8 cellular contexts compared by ENCODE assay signal in genomic region chr15:42275780-42276395, GRCh38. TPM values are rescaled to one million over a fixed set of nuclear protein-coding genes. Genes with fewer than 3 reads are reported as not detected.
DNase-seq lines count a peak whose midpoint lies in the region; ATAC-seq, FAIRE-seq and TF ChIP-seq lines count a peak whose summit lies in the region.

No MANE protein-coding gene starts in this region.

- H3K4me1 Mint-ChIP-seq in naive B cell, result peaks cover 37 to 42% (median 39%) of the 10 kb centered on the region in 3 donors

- H4K20me1 ChIP-seq in Loucy (ENCODE audit: insufficient read depth, low read length, poor library complexity, severe bottlenecking), result peaks cover 20% of the 10 kb centered on the region

- peaks cover 2% of the 10 kb centered on the region for H3K36me3 ChIP-seq in BJ (ENCODE audit: control insufficient read depth, insufficient read depth, low read length)
- no peaks in the 10 kb centered on the region for H3K36me3 ChIP-seq in Loucy (ENCODE audit: insufficient read depth, low read length)
- H3K36me3 ChIP-seq in bronchial epithelial cell (ENCODE audit: control insufficient read depth, insufficient read depth, low read length), result peaks cover 3% of the 10 kb centered on the region

- ATAC-seq in naive B cell (ENCODE audit: low read depth in 2 of 2) (no peak), GM21723 (IDR thresholded peaks at IDR 0.05; ENCODE audit: unreplicated experiment) (no peak), GM21619 (IDR thresholded peaks at IDR 0.05; ENCODE audit: unreplicated experiment) (no peak)

- FAIRE-seq in bronchial epithelial cell (lab: Jason Lieb, UNC), result no peak
- no peak for FAIRE-seq in GM12891 (lab: Jason Lieb, UNC)

- no peaks in the 10 kb centered on the region for H3K27me3 Mint-ChIP-seq in naive B cell

- POLR2A ChIA-PET in BJ (lab: Charles Lee), result interaction anchor here (0.6 kb wide), 1 partner anchor 199 kb away, joined by 3 read pairs; no protein-coding TSS in a partner anchor

- no peak for DNase-seq in BJ (ENCODE audit: low read depth)
- DNase-seq in bronchial epithelial cell (ENCODE audit: low read depth), result no peak
- no peak for DNase-seq in naive B cell
- no peak for DNase-seq in GM12891 (ENCODE audit: insufficient read length, low spot score)
- DNase-seq in SKM-1 treated with dmso at 0.1 percent for 144 hours (lab: John Stamatoyannopoulos, UW; ENCODE audit: unreplicated experiment), result no peak

- H3K4me3 Mint-ChIP-seq in naive B cell, result peak overlapping the region; percentile 57 to 90 (median 75)

- no peaks in the 10 kb centered on the region for H3F3A ChIP-seq in Loucy (ENCODE audit: low read depth)

- H3K4me3 ChIP-seq in BJ (ENCODE audit: low read depth, low read length) (peak overlapping the region; percentile 97), Loucy (ENCODE audit: low read length, poor library complexity, severe bottlenecking) (peak overlapping the region; percentile 88), bronchial epithelial cell (ENCODE audit: low read depth, low read length) (peak overlapping the region; percentile 48)

- peaks cover 33% of the 10 kb centered on the region for H3K79me2 ChIP-seq in Loucy (ENCODE audit: insufficient read depth, low read length)

- 0 out of 2 replicates have a peak overlapping the region, but pooled peaks have one; percentile 58 for H2AFZ ChIP-seq in Loucy (ENCODE audit: low read length)

- peak overlapping the region; percentile 92 for H3K9ac ChIP-seq in Loucy (ENCODE audit: low read depth, low read length, poor library complexity, severe bottlenecking)

- CTCF ChIA-PET in BJ (lab: Yijun Ruan, JAX), result no interaction called here

- no peaks in the 10 kb centered on the region for H3K9me3 ChIP-seq in Loucy (ENCODE audit: insufficient read depth, low read depth, low read length)

- H3K9me2 ChIP-seq in Loucy (replicated peaks; ENCODE audit: low read depth, low read length), result no peaks in the 10 kb centered on the region

- H3K27me3 ChIP-seq in BJ (ENCODE audit: control insufficient read depth, insufficient read depth, low read length), result no peaks in the 10 kb centered on the region
- H3K27me3 ChIP-seq in Loucy (ENCODE audit: insufficient read depth, low read length, poor library complexity, severe bottlenecking), result no peaks in the 10 kb centered on the region
- no peaks in the 10 kb centered on the region for H3K27me3 ChIP-seq in bronchial epithelial cell (ENCODE audit: control insufficient read depth, insufficient read depth, low read length)

- TF ChIP-seq POLR2A in GM12891 (IDR thresholded peaks at IDR 0.05; ENCODE audit: low read depth, low read length), result no peak

- H3K27ac Mint-ChIP-seq in naive B cell, result peak overlapping the region in 5 of 6 donors; percentile 2 to 96 (median 75)

- H3K36me3 Mint-ChIP-seq in naive B cell, result peaks cover 0 to 9% of the 10 kb centered on the region in 2 donors

- peaks cover 35% of the 10 kb centered on the region for H3K4me1 ChIP-seq in Loucy (ENCODE audit: insufficient read depth, low read length, poor library complexity, severe bottlenecking)

- no peak for TF ChIP-seq CTCF in BJ (IDR thresholded peaks at IDR 0.05; ENCODE audit: insufficient read depth, low read depth, low read length)
- no peak for TF ChIP-seq CTCF in Loucy (conservative IDR thresholded peaks at IDR 0.05; ENCODE audit: low read length)
- TF ChIP-seq CTCF in bronchial epithelial cell (IDR thresholded peaks at IDR 0.05; ENCODE audit: insufficient read depth, low read length, severe bottlenecking), result no peak

- no peaks in the 10 kb centered on the region for H3K9me3 Mint-ChIP-seq in naive B cell

- peak overlapping the region; percentile 90 for H3K4me2 ChIP-seq in Loucy (ENCODE audit: low read depth, low read length, poor library complexity, severe bottlenecking)

TF ChIP-seq in GM12891, 5 proteins besides CTCF, POLR2A, EP300 and RAD21:
- TF ChIP-seq POLR2AphosphoS5 (IDR thresholded peaks at IDR 0.05; ENCODE audit: low read depth, low read length), result no peak
- TF ChIP-seq SPI1 (IDR thresholded peaks at IDR 0.05; ENCODE audit: low read depth, low read length), result no peak
- no peak for TF ChIP-seq TAF1 (IDR thresholded peaks at IDR 0.05; ENCODE audit: low read depth, low read length)
- no peak for TF ChIP-seq POU2F2 (IDR thresholded peaks at IDR 0.05; ENCODE audit: low read depth, low read length)
- TF ChIP-seq PAX5 (IDR thresholded peaks at IDR 0.05; ENCODE audit: insufficient read depth, low read length, severe bottlenecking), result no peak
TF ChIP-seq in GM12891: peak in this region for 0.

RNA-seq across cellular contexts. Expression of gene TMEM87A, which starts 2.7 kb away (rescaled TPM):
- polyA plus RNA-seq in BJ (2011; rRNA removed), result 25.1 and 39.3 TPM in 2 replicates
- 28.2 and 41.9 TPM in 2 replicates for polyA minus RNA-seq in BJ (2011; rRNA and poly(A)+ RNA removed)
- 153 and 156 TPM in 2 replicates for total RNA-seq in bronchial epithelial cell
- 10 to 100 TPM; 37.5 to 66.8 (median 48.7) TPM for polyA plus RNA-seq in naive B cell (ENCODE audit: low read depth in 6 of 6)
- 17.7 TPM for polyA plus RNA-seq in GM12891 (2012; ENCODE audit: low read depth, missing spikeins)

RNA-seq across cellular contexts. Expression of gene GANC, which starts 2.9 kb away (rescaled TPM):
- 12.9 and 22.5 TPM in 2 replicates for polyA plus RNA-seq in BJ (2011; rRNA removed)
- 17.2 and 17.8 TPM in 2 replicates for polyA minus RNA-seq in BJ (2011; rRNA and poly(A)+ RNA removed)
- total RNA-seq in bronchial epithelial cell, result 13.2 and 14.1 TPM in 2 replicates
- 10 to 100 TPM; 20.8 to 48.7 (median 36.6) TPM for polyA plus RNA-seq in naive B cell (ENCODE audit: low read depth in 6 of 6)
- polyA plus RNA-seq in GM12891 (2012; ENCODE audit: low read depth, missing spikeins), result 20.3 TPM
